Comparison of ENCODE assay signal across 8 cellular contexts in genomic region chr19:14786421-14786851, GRCh38. TPM values are rescaled to one million over a fixed set of nuclear protein-coding genes. Genes with fewer than 3 reads are reported as not detected.
DNase-seq lines count a peak whose midpoint lies in the region; ATAC-seq and TF ChIP-seq lines count a peak whose summit lies in the region.

No MANE protein-coding gene starts in this region.

- no peaks in the 10 kb centered on the region for H3K9me3 ChIP-seq in colonic mucosa

- H3K4me1 ChIP-seq in colonic mucosa: no peaks in the 10 kb centered on the region

- no peak overlapping the region for H3K27ac ChIP-seq in colonic mucosa

- H3K27me3 ChIP-seq in colonic mucosa: no peaks in the 10 kb centered on the region

- peak overlapping the region; percentile 32 for H3K4me3 Mint-ChIP-seq in nephron progenitor cell

- peak; percentile 54 for TF ChIP-seq CTCF in colonic mucosa (IDR thresholded peaks at IDR 0.05)
- TF ChIP-seq CTCF in nephron progenitor cell (IDR thresholded peaks at IDR 0.05): peak; percentile 74

- intact Hi-C loops in colonic mucosa (cut with DNase I): no loop called here

- H3K27me3 Mint-ChIP-seq in nephron progenitor cell (ENCODE audit: low read depth, poor library complexity): peaks cover 11% of the 10 kb centered on the region

- DNase-seq in GM03348 (ENCODE audit: low spot score) (peak; percentile 40), NAMALWA (ENCODE audit: low spot score) (peak; percentile 34), colonic mucosa (no peak), nephron progenitor cell (peak; percentile 54), SK-N-DZ (ENCODE audit: low spot score) (no peak)

- no peaks in the 10 kb centered on the region for H3K36me3 ChIP-seq in colonic mucosa

- no peak overlapping the region for H3K27ac Mint-ChIP-seq in nephron progenitor cell

- no peak for ATAC-seq in GM18505 (IDR thresholded peaks at IDR 0.05; ENCODE audit: unreplicated experiment)
- ATAC-seq in HG02610 (IDR thresholded peaks at IDR 0.05; ENCODE audit: unreplicated experiment): no peak
- ATAC-seq in GM21423 (IDR thresholded peaks at IDR 0.05; ENCODE audit: unreplicated experiment): no peak

- H3K4me3 ChIP-seq in colonic mucosa: no peak overlapping the region

- H3K4me1 Mint-ChIP-seq in nephron progenitor cell: no peaks in the 10 kb centered on the region

- H3K9me3 Mint-ChIP-seq in nephron progenitor cell: peaks cover 19% of the 10 kb centered on the region

- TF ChIP-seq POLR2A in GM18505 (IDR thresholded peaks at IDR 0.05; ENCODE audit: borderline replicate concordance, extremely low read depth, insufficient read depth, insufficient read length): no peak

- no peak overlapping the region for H3K9ac ChIP-seq in colonic mucosa (ENCODE audit: low read depth in 2 of 2, low read length in 2 of 2)

- H3K36me3 Mint-ChIP-seq in nephron progenitor cell (ENCODE audit: low read depth): no peaks in the 10 kb centered on the region

RNA-seq across cellular contexts. Expression of gene ADGRE2, which starts 8.1 kb away (rescaled TPM):
- 1 to 10 TPM; 1.3 to 1.8 TPM for total RNA-seq in colonic mucosa
- not detected in 2 replicates for polyA plus RNA-seq in SK-N-DZ (2014; cell fraction: cytosol; rRNA removed)
- polyA plus RNA-seq in SK-N-DZ (2014; cell fraction: nucleus; rRNA removed): not detected in 2 replicates

RNA-seq across cellular contexts. Expression of gene OR7A5, which starts 48.5 kb away (rescaled TPM):
- total RNA-seq in colonic mucosa: not detected
- not detected in 2 replicates for polyA plus RNA-seq in SK-N-DZ (2014; cell fraction: cytosol; rRNA removed)
- not detected in 2 replicates for polyA plus RNA-seq in SK-N-DZ (2014; cell fraction: nucleus; rRNA removed)

RNA-seq across cellular contexts. Expression of gene OR7C1, which starts 48.5 kb away (rescaled TPM):
- total RNA-seq in colonic mucosa: not detected
- polyA plus RNA-seq in SK-N-DZ (2014; cell fraction: cytosol; rRNA removed): not detected in 2 replicates
- polyA plus RNA-seq in SK-N-DZ (2014; cell fraction: nucleus; rRNA removed): not detected in 2 replicates

Comparison
In these comparisons a context has a peak if more than half of its experiments do, and no peak if none do; other contexts are left out.
1. DNase-seq: peak in GM03348 (single experiment), NAMALWA (single experiment) and nephron progenitor cell (single experiment); none in colonic mucosa (single experiment) and SK-N-DZ (single experiment).